Comparison of ENCODE assay signal across 26 cellular contexts in genomic region chr2:132916219-132916618, GRCh38.
DNase-seq lines count a peak whose midpoint lies in the region; ATAC-seq and TF ChIP-seq lines count a peak whose summit lies in the region.
"Had no signal": no experiment of that assay in that cellular context is flagged by ENCODE, and none has a peak within 500 bp of the region (broad histone marks: within the 10 kb centered on the region; RNA-seq: fewer than 3 reads in every experiment).

No MANE protein-coding gene starts in this region.

- no peak for TF ChIP-seq CTCF in tibial nerve (IDR thresholded peaks at IDR 0.05)

- H3K36me3 ChIP-seq in tibial nerve: no peaks in the 10 kb centered on the region
- H3K36me3 ChIP-seq: neural progenitor cell, uterus had no signal

- H3K27me3 ChIP-seq in tibial nerve: no peaks in the 10 kb centered on the region
- H3K27me3 ChIP-seq: neural progenitor cell, uterus had no signal

- no peak overlapping the region for H3K4me3 ChIP-seq in tibial nerve
- H3K4me3 ChIP-seq: GM23338, neural progenitor cell, SK-N-MC, uterus had no signal

- peak; percentile 4 for DNase-seq in Daoy (ENCODE audit: low read depth)
- peak; percentile 54 to 59 for DNase-seq in NCI-H526 (lab: John Stamatoyannopoulos, UW)
- DNase-seq in tibial nerve (ENCODE audit: low spot score in 2 of 2): no peak
- no peak for DNase-seq in activated CD4-positive, alpha-beta T cell treated with anti-CD3 and anti-CD28 coated beads for 48 hours
- no peak for DNase-seq in activated effector memory CD4-positive, alpha-beta T cell treated with anti-CD3 and anti-CD28 coated beads, Interleukin-2, amount 50 U/mL, for 16 hours
- DNase-seq: 8988T; activated CD4-positive, CD25-positive, alpha-beta regulatory T cell treated with anti-CD3 and anti-CD28 coated beads, Interleukin-2, amount 50 U/mL, for 72 hours; activated CD8-positive, alpha-beta T cell treated with anti-CD3 and anti-CD28 coated beads, Interleukin-2, amount 10 ng/mL, durations not matched to agents 7 days and 5 days; anterior cingulate cortex; CD4-positive, alpha-beta T cell; hypothalamus; NCI-H1092 treated with DMSO at 0.1 percent for 48 hours; NCI-H187; NCI-H2171; right cardiac atrium; stimulated activated CD4-positive, alpha-beta T cell treated with anti-CD3 and anti-CD28 coated beads, Interleukin-2, amount 100 ng/mL, for 48 hours; T-helper 17 cell; uterus had no signal

- H3K9me3 ChIP-seq in tibial nerve: no peaks in the 10 kb centered on the region
- H3K9me3 ChIP-seq: uterus had no signal

- TF ChIP-seq POLR2A in tibial nerve (IDR thresholded peaks at IDR 0.05): no peak

- ATAC-seq in GM19351 (IDR thresholded peaks at IDR 0.05; ENCODE audit: unreplicated experiment) (peak; percentile 35), HG03095 (IDR thresholded peaks at IDR 0.05; ENCODE audit: unreplicated experiment) (peak; percentile 26), GM21526 (IDR thresholded peaks at IDR 0.05; ENCODE audit: low FRiP score, unreplicated experiment) (no peak)
- ATAC-seq: activated CD8-positive, alpha-beta T cell treated with anti-CD3 and anti-CD28 coated beads, Interleukin-2, amount 10 ng/mL, durations not matched to agents 7 days and 5 days; GM23338; right cardiac atrium; T-helper 17 cell had no signal

- TF ChIP-seq EP300 in tibial nerve (IDR thresholded peaks at IDR 0.05): no peak

- WGBS in tibial nerve, 2 donors: 56 to 63% methylated on average over 5 of the region's 5 CpGs

- no peaks in the 10 kb centered on the region for H3K4me1 ChIP-seq in tibial nerve
- H3K4me1 ChIP-seq: parathyroid adenoma, uterus had no signal

- no peak overlapping the region for H3K27ac ChIP-seq in tibial nerve
- H3K27ac ChIP-seq: neural progenitor cell, parathyroid adenoma, RWPE1, SK-N-MC, uterus had no signal

Comparison
In these comparisons a context has a peak if more than half of its experiments do, and no peak if none do; other contexts are left out.
1. DNase-seq: peak in Daoy (single experiment) and NCI-H526 (2 of 2); none in tibial nerve (0 of 2), activated CD4-positive, alpha-beta T cell treated with anti-CD3 and anti-CD28 coated beads for 48 hours (single experiment) and activated effector memory CD4-positive, alpha-beta T cell treated with anti-CD3 and anti-CD28 coated beads, Interleukin-2, amount 50 U/mL, for 16 hours (single experiment).